1 cellular context compared by ENCODE assay signal in the genomic region with DNA sequence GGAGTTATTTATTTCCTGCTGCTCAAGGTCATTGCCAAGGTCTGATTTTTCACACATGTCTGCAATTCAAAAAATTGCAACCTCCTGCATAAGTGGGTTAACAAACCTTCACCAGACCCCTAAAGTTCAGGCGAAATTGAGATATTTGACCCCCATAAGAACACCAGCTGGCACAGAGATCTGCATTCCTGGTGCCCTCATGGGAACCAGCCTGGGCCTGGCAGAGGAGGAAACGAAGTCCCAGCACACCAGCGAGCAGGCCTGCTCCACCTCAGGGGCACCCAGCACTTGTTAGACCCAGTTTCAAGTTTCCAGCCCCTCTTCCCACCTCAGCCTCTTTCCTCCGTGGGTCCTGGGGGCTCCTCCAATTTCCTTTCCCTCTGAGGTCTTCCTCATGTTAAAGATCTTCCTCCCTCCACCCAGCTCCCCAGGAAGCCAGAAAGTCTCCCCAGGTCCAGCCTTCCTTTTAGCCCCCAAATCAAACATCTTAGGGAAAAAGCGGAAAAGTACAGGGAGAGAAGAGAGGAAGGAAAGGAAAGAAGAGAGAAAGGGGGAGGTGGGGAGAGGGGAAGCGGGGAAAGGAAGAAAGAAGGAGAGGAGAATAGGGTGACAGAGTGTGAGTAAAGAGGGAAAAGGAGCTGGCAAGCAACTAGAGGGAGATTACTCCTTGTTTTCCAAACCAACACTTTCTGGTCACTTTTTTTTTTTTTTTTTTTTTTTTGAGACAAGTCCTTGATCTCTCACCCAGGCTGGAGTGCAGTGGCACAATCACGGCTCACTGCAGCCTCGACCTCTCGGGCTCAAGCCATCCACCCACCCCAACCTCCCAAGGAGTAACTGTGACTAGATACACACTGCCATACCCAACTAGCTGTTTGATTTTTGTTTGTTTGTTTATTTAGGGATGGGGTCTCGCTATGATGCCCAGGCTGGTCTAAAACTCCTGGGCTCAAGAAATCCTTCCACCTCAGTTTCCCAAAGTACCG.
TF ChIP-seq lines count a peak whose summit lies in the region.

No MANE protein-coding gene starts in this region.

TF ChIP-seq in HepG2, 621 proteins besides CTCF, POLR2A, EP300 and RAD21 (continues in another document):
- TF ChIP-seq POLR2G (IDR thresholded peaks at IDR 0.05; ENCODE audit: low read depth, low read length) (no peak), ZNF160 (CRISPR knock-in tag; IDR thresholded peaks at IDR 0.05) (no peak), ZNF496 (CRISPR knock-in tag; IDR thresholded peaks at IDR 0.05; ENCODE audit: insufficient replicate concordance) (no peak), ZNF782 (CRISPR knock-in tag; IDR thresholded peaks at IDR 0.05; ENCODE audit: borderline replicate concordance) (no peak; the same call in 1 of the 2 replicates), HNRNPL (IDR thresholded peaks at IDR 0.05; ENCODE audit: low read depth, low read length) (0 out of 2 replicates have a peak, but pooled peaks have one; percentile 63), MXI1 (IDR thresholded peaks at IDR 0.05; ENCODE audit: borderline replicate concordance, low read depth, low read length) (no peak), ZBTB1 (CRISPR knock-in tag; IDR thresholded peaks at IDR 0.05; ENCODE audit: borderline replicate concordance) (no peak), PITX1 (CRISPR knock-in tag; IDR thresholded peaks at IDR 0.05) (peak; percentile 39; the same call in 1 of the 2 replicates), EEA1 (CRISPR knock-in tag; IDR thresholded peaks at IDR 0.05; ENCODE audit: borderline replicate concordance) (no peak), WIZ (CRISPR knock-in tag; IDR thresholded peaks at IDR 0.05) (no peak), DMAP1 (CRISPR knock-in tag; IDR thresholded peaks at IDR 0.05) (0 out of 2 replicates have a peak, but pooled peaks have one; percentile 4), SPEN (CRISPR knock-in tag; IDR thresholded peaks at IDR 0.05; ENCODE audit: low read depth) (no peak), MBD4 (IDR thresholded peaks at IDR 0.05; ENCODE audit: borderline replicate concordance, low read length) (no peak), FOXA1 (IDR thresholded peaks at IDR 0.05) (no peak), FOXA1 (CRISPR knock-in tag; IDR thresholded peaks at IDR 0.05) (no peak), SRY (CRISPR knock-in tag; IDR thresholded peaks at IDR 0.05) (no peak), ZNF34 (CRISPR knock-in tag; IDR thresholded peaks at IDR 0.05; ENCODE audit: borderline replicate concordance) (0 out of 2 replicates have a peak, but pooled peaks have one; percentile 8), MTA1 (CRISPR knock-in tag; IDR thresholded peaks at IDR 0.05; ENCODE audit: borderline replicate concordance) (peak; percentile 50; the same call in 1 of the 2 replicates), SIX1 (CRISPR knock-in tag; IDR thresholded peaks at IDR 0.05; ENCODE audit: borderline replicate concordance) (no peak), DPF2 (CRISPR knock-in tag; IDR thresholded peaks at IDR 0.05; ENCODE audit: borderline replicate concordance, low read depth) (0 out of 2 replicates have a peak, but pooled peaks have one; percentile 11), ATRX (CRISPR knock-in tag; IDR thresholded peaks at IDR 0.05; ENCODE audit: borderline replicate concordance) (no peak), ZSCAN29 (CRISPR knock-in tag; conservative IDR thresholded peaks at IDR 0.05) (0 out of 2 replicates have a peak, but pooled peaks have one; percentile 19), RAD51 (IDR thresholded peaks at IDR 0.05; ENCODE audit: borderline replicate concordance) (no peak), SALL1 (CRISPR knock-in tag; IDR thresholded peaks at IDR 0.05) (peak; percentile 59; the same call in 1 of the 2 replicates), ZNF747 (CRISPR knock-in tag; IDR thresholded peaks at IDR 0.05; ENCODE audit: borderline replicate concordance) (no peak), TP53 (CRISPR knock-in tag; conservative IDR thresholded peaks at IDR 0.05) (no peak), HDAC6 (IDR thresholded peaks at IDR 0.05; ENCODE audit: low read depth, low read length) (no peak), PAF1 (CRISPR knock-in tag; IDR thresholded peaks at IDR 0.05) (no peak), ZNF788 (CRISPR knock-in tag; IDR thresholded peaks at IDR 0.05; ENCODE audit: borderline replicate concordance) (no peak), ZNF446 (CRISPR knock-in tag; IDR thresholded peaks at IDR 0.05) (no peak), CAMTA2 (CRISPR knock-in tag; IDR thresholded peaks at IDR 0.05; ENCODE audit: borderline replicate concordance) (no peak), HOXA5 (CRISPR knock-in tag; IDR thresholded peaks at IDR 0.05) (peak; percentile 8; the same call in 1 of the 2 replicates), GLI4 (CRISPR knock-in tag; IDR thresholded peaks at IDR 0.05; ENCODE audit: borderline replicate concordance) (0 out of 2 replicates have a peak, but pooled peaks have one; percentile 40), ZNF17 (CRISPR knock-in tag; IDR thresholded peaks at IDR 0.05) (no peak), GZF1 (CRISPR knock-in tag; IDR thresholded peaks at IDR 0.05) (no peak), CHD4 (IDR thresholded peaks at IDR 0.05; ENCODE audit: borderline replicate concordance, low read length) (peak; percentile 47; the same call in 1 of the 2 replicates), RFXANK (CRISPR knock-in tag; IDR thresholded peaks at IDR 0.05) (no peak), TOE1 (CRISPR knock-in tag; IDR thresholded peaks at IDR 0.05) (no peak), ETV5 (CRISPR knock-in tag; IDR thresholded peaks at IDR 0.05; ENCODE audit: borderline replicate concordance) (no peak), NFYB (CRISPR knock-in tag; IDR thresholded peaks at IDR 0.05) (no peak), SRF (IDR thresholded peaks at IDR 0.05; ENCODE audit: low read depth, low read length) (no peak), GATAD1 (CRISPR knock-in tag; IDR thresholded peaks at IDR 0.05) (no peak), ZNF121 (CRISPR knock-in tag; IDR thresholded peaks at IDR 0.05) (peak; percentile 95), GABPB1 (CRISPR knock-in tag; IDR thresholded peaks at IDR 0.05) (0 out of 2 replicates have a peak, but pooled peaks have one; percentile 5), SMYD3 (CRISPR knock-in tag; IDR thresholded peaks at IDR 0.05) (no peak), SAP130 (CRISPR knock-in tag; IDR thresholded peaks at IDR 0.05; ENCODE audit: low read depth) (no peak; the same call in 1 of the 2 replicates), ZNF264 (CRISPR knock-in tag; IDR thresholded peaks at IDR 0.05) (peak; percentile 41; the same call in 1 of the 2 replicates)
- TF ChIP-seq, protein P1, sequence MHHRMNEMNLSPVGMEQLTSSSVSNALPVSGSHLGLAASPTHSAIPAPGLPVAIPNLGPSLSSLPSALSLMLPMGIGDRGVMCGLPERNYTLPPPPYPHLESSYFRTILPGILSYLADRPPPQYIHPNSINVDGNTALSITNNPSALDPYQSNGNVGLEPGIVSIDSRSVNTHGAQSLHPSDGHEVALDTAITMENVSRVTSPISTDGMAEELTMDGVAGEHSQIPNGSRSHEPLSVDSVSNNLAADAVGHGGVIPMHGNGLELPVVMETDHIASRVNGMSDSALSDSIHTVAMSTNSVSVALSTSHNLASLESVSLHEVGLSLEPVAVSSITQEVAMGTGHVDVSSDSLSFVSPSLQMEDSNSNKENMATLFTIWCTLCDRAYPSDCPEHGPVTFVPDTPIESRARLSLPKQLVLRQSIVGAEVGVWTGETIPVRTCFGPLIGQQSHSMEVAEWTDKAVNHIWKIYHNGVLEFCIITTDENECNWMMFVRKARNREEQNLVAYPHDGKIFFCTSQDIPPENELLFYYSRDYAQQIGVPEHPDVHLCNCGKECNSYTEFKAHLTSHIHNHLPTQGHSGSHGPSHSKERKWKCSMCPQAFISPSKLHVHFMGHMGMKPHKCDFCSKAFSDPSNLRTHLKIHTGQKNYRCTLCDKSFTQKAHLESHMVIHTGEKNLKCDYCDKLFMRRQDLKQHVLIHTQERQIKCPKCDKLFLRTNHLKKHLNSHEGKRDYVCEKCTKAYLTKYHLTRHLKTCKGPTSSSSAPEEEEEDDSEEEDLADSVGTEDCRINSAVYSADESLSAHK (CRISPR knock-in tag; IDR thresholded peaks at IDR 0.05; ENCODE audit: borderline replicate concordance): no peak
- TF ChIP-seq, protein P2, sequence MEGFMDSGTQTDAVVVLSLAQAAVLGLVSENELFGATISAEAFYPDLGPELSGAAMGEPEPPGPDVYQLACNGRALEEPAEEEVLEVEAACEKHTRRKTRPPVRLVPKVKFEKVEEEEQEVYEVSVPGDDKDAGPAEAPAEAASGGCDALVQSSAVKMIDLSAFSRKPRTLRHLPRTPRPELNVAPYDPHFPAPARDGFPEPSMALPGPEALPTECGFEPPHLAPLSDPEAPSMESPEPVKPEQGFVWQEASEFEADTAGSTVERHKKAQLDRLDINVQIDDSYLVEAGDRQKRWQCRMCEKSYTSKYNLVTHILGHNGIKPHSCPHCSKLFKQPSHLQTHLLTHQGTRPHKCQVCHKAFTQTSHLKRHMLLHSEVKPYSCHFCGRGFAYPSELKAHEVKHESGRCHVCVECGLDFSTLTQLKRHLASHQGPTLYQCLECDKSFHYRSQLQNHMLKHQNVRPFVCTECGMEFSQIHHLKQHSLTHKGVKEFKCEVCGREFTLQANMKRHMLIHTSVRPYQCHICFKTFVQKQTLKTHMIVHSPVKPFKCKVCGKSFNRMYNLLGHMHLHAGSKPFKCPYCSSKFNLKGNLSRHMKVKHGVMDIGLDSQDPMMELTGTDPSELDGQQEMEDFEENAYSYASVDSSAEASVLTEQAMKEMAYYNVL (CRISPR knock-in tag; IDR thresholded peaks at IDR 0.05; ENCODE audit: borderline replicate concordance): peak; percentile 74; the same call in 1 of the 2 replicates
- TF ChIP-seq, protein P3, sequence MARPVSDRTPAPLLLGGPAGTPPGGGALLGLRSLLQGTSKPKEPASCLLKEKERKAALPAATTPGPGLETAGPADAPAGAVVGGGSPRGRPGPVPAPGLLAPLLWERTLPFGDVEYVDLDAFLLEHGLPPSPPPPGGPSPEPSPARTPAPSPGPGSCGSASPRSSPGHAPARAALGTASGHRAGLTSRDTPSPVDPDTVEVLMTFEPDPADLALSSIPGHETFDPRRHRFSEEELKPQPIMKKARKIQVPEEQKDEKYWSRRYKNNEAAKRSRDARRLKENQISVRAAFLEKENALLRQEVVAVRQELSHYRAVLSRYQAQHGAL (CRISPR knock-in tag; IDR thresholded peaks at IDR 0.05; ENCODE audit: not compliant biosample characterization): no peak
- TF ChIP-seq, protein P4, sequence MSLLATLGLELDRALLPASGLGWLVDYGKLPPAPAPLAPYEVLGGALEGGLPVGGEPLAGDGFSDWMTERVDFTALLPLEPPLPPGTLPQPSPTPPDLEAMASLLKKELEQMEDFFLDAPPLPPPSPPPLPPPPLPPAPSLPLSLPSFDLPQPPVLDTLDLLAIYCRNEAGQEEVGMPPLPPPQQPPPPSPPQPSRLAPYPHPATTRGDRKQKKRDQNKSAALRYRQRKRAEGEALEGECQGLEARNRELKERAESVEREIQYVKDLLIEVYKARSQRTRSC (CRISPR knock-in tag; IDR thresholded peaks at IDR 0.05; ENCODE audit: low read depth): no peak
- TF ChIP-seq, protein P5, sequence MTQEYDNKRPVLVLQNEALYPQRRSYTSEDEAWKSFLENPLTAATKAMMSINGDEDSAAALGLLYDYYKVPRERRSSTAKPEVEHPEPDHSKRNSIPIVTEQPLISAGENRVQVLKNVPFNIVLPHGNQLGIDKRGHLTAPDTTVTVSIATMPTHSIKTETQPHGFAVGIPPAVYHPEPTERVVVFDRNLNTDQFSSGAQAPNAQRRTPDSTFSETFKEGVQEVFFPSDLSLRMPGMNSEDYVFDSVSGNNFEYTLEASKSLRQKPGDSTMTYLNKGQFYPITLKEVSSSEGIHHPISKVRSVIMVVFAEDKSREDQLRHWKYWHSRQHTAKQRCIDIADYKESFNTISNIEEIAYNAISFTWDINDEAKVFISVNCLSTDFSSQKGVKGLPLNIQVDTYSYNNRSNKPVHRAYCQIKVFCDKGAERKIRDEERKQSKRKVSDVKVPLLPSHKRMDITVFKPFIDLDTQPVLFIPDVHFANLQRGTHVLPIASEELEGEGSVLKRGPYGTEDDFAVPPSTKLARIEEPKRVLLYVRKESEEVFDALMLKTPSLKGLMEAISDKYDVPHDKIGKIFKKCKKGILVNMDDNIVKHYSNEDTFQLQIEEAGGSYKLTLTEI (CRISPR knock-in tag; conservative IDR thresholded peaks at IDR 0.05): no peak
- TF ChIP-seq, protein P6, sequence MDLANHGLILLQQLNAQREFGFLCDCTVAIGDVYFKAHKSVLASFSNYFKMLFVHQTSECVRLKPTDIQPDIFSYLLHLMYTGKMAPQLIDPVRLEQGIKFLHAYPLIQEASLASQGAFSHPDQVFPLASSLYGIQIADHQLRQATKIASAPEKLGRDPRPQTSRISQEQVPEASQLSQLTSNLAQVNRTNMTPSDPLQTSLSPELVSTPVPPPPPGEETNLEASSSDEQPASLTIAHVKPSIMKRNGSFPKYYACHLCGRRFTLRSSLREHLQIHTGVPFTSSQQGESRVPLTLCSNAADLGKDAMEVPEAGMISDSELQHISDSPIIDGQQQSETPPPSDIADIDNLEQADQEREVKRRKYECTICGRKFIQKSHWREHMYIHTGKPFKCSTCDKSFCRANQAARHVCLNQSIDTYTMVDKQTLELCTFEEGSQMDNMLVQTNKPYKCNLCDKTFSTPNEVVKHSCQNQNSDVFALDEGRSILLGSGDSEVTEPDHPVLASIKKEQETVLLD (CRISPR knock-in tag; IDR thresholded peaks at IDR 0.05; ENCODE audit: low read depth): no peak
- TF ChIP-seq, protein P7, sequence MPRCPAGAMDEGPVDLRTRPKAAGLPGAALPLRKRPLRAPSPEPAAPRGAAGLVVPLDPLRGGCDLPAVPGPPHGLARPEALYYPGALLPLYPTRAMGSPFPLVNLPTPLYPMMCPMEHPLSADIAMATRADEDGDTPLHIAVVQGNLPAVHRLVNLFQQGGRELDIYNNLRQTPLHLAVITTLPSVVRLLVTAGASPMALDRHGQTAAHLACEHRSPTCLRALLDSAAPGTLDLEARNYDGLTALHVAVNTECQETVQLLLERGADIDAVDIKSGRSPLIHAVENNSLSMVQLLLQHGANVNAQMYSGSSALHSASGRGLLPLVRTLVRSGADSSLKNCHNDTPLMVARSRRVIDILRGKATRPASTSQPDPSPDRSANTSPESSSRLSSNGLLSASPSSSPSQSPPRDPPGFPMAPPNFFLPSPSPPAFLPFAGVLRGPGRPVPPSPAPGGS (CRISPR knock-in tag; IDR thresholded peaks at IDR 0.05): 0 out of 2 replicates have a peak, but pooled peaks have one; percentile 65
- TF ChIP-seq, protein P8, sequence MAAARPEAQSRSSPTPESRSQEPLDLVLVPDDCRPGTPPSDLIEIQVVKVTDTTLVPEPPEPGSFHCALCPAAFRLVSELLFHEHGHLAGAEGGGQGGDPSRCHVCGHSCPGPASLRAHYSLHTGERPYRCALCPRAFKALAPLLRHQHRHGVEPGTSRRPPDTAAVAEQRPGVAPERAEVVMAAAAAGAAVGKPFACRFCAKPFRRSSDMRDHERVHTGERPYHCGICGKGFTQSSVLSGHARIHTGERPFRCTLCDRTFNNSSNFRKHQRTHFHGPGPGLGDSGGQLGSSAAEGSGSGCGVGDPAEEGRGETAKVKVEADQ (CRISPR knock-in tag; IDR thresholded peaks at IDR 0.05; ENCODE audit: borderline replicate concordance): peak; percentile 45; the same call in 1 of the 2 replicates
